9 cellular contexts compared by ENCODE assay signal in the genomic region with DNA sequence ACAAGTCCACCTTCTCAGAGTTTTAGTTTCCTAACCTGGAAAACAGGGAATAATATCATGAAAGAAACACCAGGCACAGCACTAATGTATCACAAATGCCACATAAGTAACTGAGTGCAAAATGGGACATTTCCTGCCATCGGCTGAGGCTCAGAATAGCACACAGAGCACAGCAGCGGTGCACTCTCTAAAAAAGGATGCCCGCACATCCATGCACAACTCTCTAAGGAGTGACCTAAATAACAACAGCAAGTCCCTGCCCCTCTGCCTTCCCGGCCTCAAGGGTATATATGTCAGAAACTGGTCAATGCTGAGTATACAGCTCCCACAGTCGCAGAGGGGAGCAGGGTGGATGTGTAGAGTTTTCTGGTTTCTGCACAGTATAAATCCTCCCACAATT.
"Had no signal": no experiment of that assay in that cellular context is flagged by ENCODE, and none has a peak within 500 bp of the region (broad histone marks: within the 10 kb centered on the region; RNA-seq: fewer than 3 reads in every experiment).

No MANE protein-coding gene starts in this region.

- DNase-seq: H7, HFFc6, KBM-7 had no signal

- H3K4me2 ChIP-seq: GM23338 had no signal

- ATAC-seq: GM23338, HCT116, HepG2 had no signal

- H3K9me3 Mint-ChIP-seq: HFFc6 had no signal

- H3K4me3 Mint-ChIP-seq: GM23338, HFFc6, IgD-negative memory B cell had no signal

- H3K27ac ChIP-seq: HL-60 had no signal

- H3K36me3 Mint-ChIP-seq: IgD-negative memory B cell had no signal

- H3K27ac Mint-ChIP-seq: GM23338, HFFc6, IgD-negative memory B cell had no signal

- H3K36me3 ChIP-seq: HAP-1 had no signal

- H3K4me1 Mint-ChIP-seq: IgD-negative memory B cell had no signal

- FAIRE-seq: HepG2 had no signal

- H2AFZ ChIP-seq: GM23338 had no signal

- H3K4me3 ChIP-seq: GM23338, HAP-1 had no signal

- H3K9me3 ChIP-seq: HAP-1 had no signal

- H3K27me3 Mint-ChIP-seq: IgD-negative memory B cell had no signal

- H3K4me1 ChIP-seq: HAP-1 had no signal
